ENCODE assay signal across 8 cellular contexts in the genomic region with DNA sequence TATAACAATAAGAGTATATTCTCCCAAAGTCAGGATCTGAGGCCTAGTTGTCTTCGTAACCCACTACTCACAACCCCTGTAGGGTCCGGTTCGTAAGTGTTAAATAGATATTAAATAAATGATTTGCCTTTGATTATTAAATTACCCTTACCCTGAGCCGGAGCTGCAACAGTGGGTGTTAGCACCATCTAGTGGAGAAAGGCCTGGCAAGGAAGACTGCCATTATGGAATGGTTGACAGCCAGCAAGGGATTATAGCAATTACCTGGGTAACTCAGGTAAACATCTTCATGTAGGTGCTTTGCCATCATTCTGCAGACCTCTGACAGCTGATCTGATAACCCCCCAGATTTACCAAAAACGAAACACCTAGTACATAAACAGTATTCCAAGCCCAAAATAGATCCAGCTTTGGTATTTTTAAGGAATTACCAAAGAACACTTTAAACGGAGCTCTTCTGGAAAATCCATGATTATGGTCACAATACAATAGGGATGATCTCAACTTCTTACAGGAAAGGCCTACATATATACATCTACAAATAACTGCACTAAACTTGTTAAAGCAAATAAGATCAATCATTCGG.
DNase-seq lines count a peak whose midpoint lies in the region; ATAC-seq and TF ChIP-seq lines count a peak whose summit lies in the region.

No MANE protein-coding gene starts in this region.

- no peak overlapping the region for H2AFZ ChIP-seq in neuronal stem cell (ENCODE audit: low read length)

- peak; percentile 95 for TF ChIP-seq CTCF in epithelial cell of proximal tubule (conservative IDR thresholded peaks at IDR 0.05; ENCODE audit: low read depth, low read length)

- H3K9me3 ChIP-seq in neuronal stem cell (replicated peaks in 1 of 2; ENCODE audit: control insufficient read depth in 2 of 2, insufficient read depth in 1 of 2, low read depth in 1 of 2, low read length in 2 of 2), result no peaks in the 10 kb centered on the region

- DNase-seq in DMS53 treated with DMSO at 0.1 percent for 48 hours (lab: John Stamatoyannopoulos, UW; ENCODE audit: unreplicated experiment) (peak; percentile 35), RPMI8226 (peak; percentile 40), epithelial cell of proximal tubule (ENCODE audit: low read depth) (no peak), neuronal stem cell (ENCODE audit: low spot score) (peak; percentile 12)

- no peak overlapping the region for H3K27ac ChIP-seq in neuronal stem cell (replicated peaks; ENCODE audit: low read length)

- no peak overlapping the region for H2BK12ac ChIP-seq in neuronal stem cell (ENCODE audit: low read length)

- H2BK120ac ChIP-seq in neuronal stem cell (ENCODE audit: low read depth, low read length), result no peak overlapping the region

- WGBS in neuronal stem cell (ENCODE audit: extremely low coverage in 2 of 2, insufficient read length in 2 of 2, insufficient replicate concordance in 1 of 2), 2 donors, result no CpG with 5 or more reads among the region's 7 CpGs

- no peaks in the 10 kb centered on the region for H3K79me1 ChIP-seq in neuronal stem cell (ENCODE audit: low read depth, low read length)

- H2BK15ac ChIP-seq in neuronal stem cell (ENCODE audit: low read length), result no peak overlapping the region

- no peaks in the 10 kb centered on the region for H3K36me3 ChIP-seq in neuronal stem cell (replicated peaks in 1 of 2; ENCODE audit: control insufficient read depth in 2 of 2, insufficient read depth in 2 of 2, low read length in 2 of 2)

- no peak overlapping the region for H4K91ac ChIP-seq in neuronal stem cell (ENCODE audit: low read depth, low read length, poor library complexity)

- no peak overlapping the region for H3K14ac ChIP-seq in neuronal stem cell (ENCODE audit: low read length)

- H3K4me3 ChIP-seq in epithelial cell of proximal tubule (ENCODE audit: low read depth, low read length) (no peak overlapping the region), neuronal stem cell (ENCODE audit: low read length in 2 of 2) (no peak overlapping the region)

- no peak overlapping the region for H3K18ac ChIP-seq in neuronal stem cell (ENCODE audit: low read length)

- no peak overlapping the region for H2BK5ac ChIP-seq in neuronal stem cell (ENCODE audit: low read length)

- H3K4me1 ChIP-seq in neuronal stem cell (ENCODE audit: control insufficient read depth in 2 of 2, insufficient read depth in 1 of 2, low read depth in 1 of 2, low read length in 2 of 2), result no peaks in the 10 kb centered on the region

- H3K9ac ChIP-seq in neuronal stem cell (ENCODE audit: low read depth, low read length, poor library complexity), result no peak overlapping the region

- no peak overlapping the region for H3K23ac ChIP-seq in neuronal stem cell (ENCODE audit: low read depth, low read length, poor library complexity)

- ATAC-seq in HG02885 (IDR thresholded peaks at IDR 0.05; ENCODE audit: poor library complexity, unreplicated experiment) (peak; percentile 47), GM21717 (IDR thresholded peaks at IDR 0.05; ENCODE audit: unreplicated experiment) (no peak), HG03378 (IDR thresholded peaks at IDR 0.05; ENCODE audit: unreplicated experiment) (no peak), HG03159 (IDR thresholded peaks at IDR 0.05; ENCODE audit: unreplicated experiment) (no peak)

- no peak overlapping the region for H3K4me2 ChIP-seq in neuronal stem cell (ENCODE audit: insufficient read depth, low read length, poor library complexity, severe bottlenecking)

- H3K27me3 ChIP-seq in neuronal stem cell (ENCODE audit: control insufficient read depth in 3 of 3, insufficient read depth in 3 of 3, low read depth in 1 of 3, low read length in 3 of 3), result peaks cover 0 to 20% (median 0%) of the 10 kb centered on the region in 3 experiments

- H2AK5ac ChIP-seq in neuronal stem cell (ENCODE audit: low read depth, low read length), result no peak overlapping the region

- no peak overlapping the region for H4K8ac ChIP-seq in neuronal stem cell (ENCODE audit: low read depth, low read length)

- no peak overlapping the region for H3K4ac ChIP-seq in neuronal stem cell (ENCODE audit: low read length)
